In genomic region chr19:1270168-1270853, GRCh38 we compare ENCODE assay signal across 8 cellular contexts. TPM values are rescaled to one million over a fixed set of nuclear protein-coding genes. Genes with fewer than 3 reads are reported as not detected.
DNase-seq lines count a peak whose midpoint lies in the region; ATAC-seq and TF ChIP-seq lines count a peak whose summit lies in the region.

No MANE protein-coding gene starts in this region.

- no peaks in the 10 kb centered on the region for H3K27me3 ChIP-seq in layer of hippocampus (ENCODE audit: control insufficient read depth, insufficient read depth, low read length)
- peaks cover 11% of the 10 kb centered on the region for H3K27me3 ChIP-seq in thymus (ENCODE audit: control insufficient read depth, insufficient read depth)

- no peak for ATAC-seq in activated CD8-positive, alpha-beta memory T cell treated with anti-CD3 and anti-CD28 coated beads, Interleukin-2, amount 10 ng/mL, durations not matched to agents 7 days and 5 days

- peak; percentile 54 for DNase-seq in activated CD8-positive, alpha-beta memory T cell treated with anti-CD3 and anti-CD28 coated beads, Interleukin-2, amount 10 ng/mL, durations not matched to agents 7 days and 5 days
- no peak for DNase-seq in activated CD8-positive, alpha-beta memory T cell treated with anti-CD3 and anti-CD28 coated beads, Interleukin-2, amount 50 U/mL, for 4 hours
- DNase-seq in NCI-H2081 treated with DMSO at 0.1 percent for 48 hours (lab: John Stamatoyannopoulos, UW) (no peak), HuH-7.5 (ENCODE audit: low spot score) (no peak), GM10266 (ENCODE audit: extremely low spot score) (no peak)

- H3K27me3 Mint-ChIP-seq in activated CD8-positive, alpha-beta memory T cell treated with anti-CD3 and anti-CD28 coated beads, Interleukin-2, amount 10 ng/mL, durations not matched to agents 7 days and 5 days, result peaks cover 2% of the 10 kb centered on the region
- H3K27me3 Mint-ChIP-seq in activated naive CD4-positive, alpha-beta T cell treated with anti-CD3 and anti-CD28 coated beads, Interleukin-2, amount 50 U/mL, for 24 hours, result no peaks in the 10 kb centered on the region

- H3K4me1 ChIP-seq in thymus (ENCODE audit: control insufficient read depth, insufficient read depth, low read length), result peaks cover 53% of the 10 kb centered on the region

- H3K4me3 ChIP-seq in thymus (ENCODE audit: low read length), result peak overlapping the region; percentile 94

- H3K27ac ChIP-seq in layer of hippocampus (ENCODE audit: low read depth, low read length) (peak overlapping the region; percentile 99), thymus (ENCODE audit: low read depth) (peak overlapping the region; percentile 99)

- no peaks in the 10 kb centered on the region for H3K9me3 Mint-ChIP-seq in activated CD8-positive, alpha-beta memory T cell treated with anti-CD3 and anti-CD28 coated beads, Interleukin-2, amount 10 ng/mL, durations not matched to agents 7 days and 5 days (ENCODE audit: low read depth)
- H3K9me3 Mint-ChIP-seq in activated naive CD4-positive, alpha-beta T cell treated with anti-CD3 and anti-CD28 coated beads, Interleukin-2, amount 50 U/mL, for 24 hours, result no peaks in the 10 kb centered on the region

- peaks cover 43% of the 10 kb centered on the region for H3K36me3 ChIP-seq in thymus (ENCODE audit: control insufficient read depth, insufficient read depth)

- H3K4me3 Mint-ChIP-seq in activated CD8-positive, alpha-beta memory T cell treated with anti-CD3 and anti-CD28 coated beads, Interleukin-2, amount 10 ng/mL, durations not matched to agents 7 days and 5 days, result peak overlapping the region; percentile 86
- H3K4me3 Mint-ChIP-seq in activated naive CD4-positive, alpha-beta T cell treated with anti-CD3 and anti-CD28 coated beads, Interleukin-2, amount 50 U/mL, for 24 hours, result peak overlapping the region; percentile 92

- peaks cover 70% of the 10 kb centered on the region for H3K4me1 Mint-ChIP-seq in activated CD8-positive, alpha-beta memory T cell treated with anti-CD3 and anti-CD28 coated beads, Interleukin-2, amount 10 ng/mL, durations not matched to agents 7 days and 5 days
- H3K4me1 Mint-ChIP-seq in activated naive CD4-positive, alpha-beta T cell treated with anti-CD3 and anti-CD28 coated beads, Interleukin-2, amount 50 U/mL, for 24 hours, result peaks cover 59% of the 10 kb centered on the region

- H3K9me3 ChIP-seq in thymus (ENCODE audit: control insufficient read depth), result no peaks in the 10 kb centered on the region

- H3K27ac Mint-ChIP-seq in activated CD8-positive, alpha-beta memory T cell treated with anti-CD3 and anti-CD28 coated beads, Interleukin-2, amount 10 ng/mL, durations not matched to agents 7 days and 5 days, result peak overlapping the region; percentile 89
- peak overlapping the region; percentile 92 for H3K27ac Mint-ChIP-seq in activated naive CD4-positive, alpha-beta T cell treated with anti-CD3 and anti-CD28 coated beads, Interleukin-2, amount 50 U/mL, for 24 hours

- H3K36me3 Mint-ChIP-seq in activated CD8-positive, alpha-beta memory T cell treated with anti-CD3 and anti-CD28 coated beads, Interleukin-2, amount 10 ng/mL, durations not matched to agents 7 days and 5 days, result peaks cover 45% of the 10 kb centered on the region
- H3K36me3 Mint-ChIP-seq in activated naive CD4-positive, alpha-beta T cell treated with anti-CD3 and anti-CD28 coated beads, Interleukin-2, amount 50 U/mL, for 24 hours, result peaks cover 27% of the 10 kb centered on the region

- no peak for TF ChIP-seq CTCF in GM10266 (IDR thresholded peaks at IDR 0.05; ENCODE audit: control insufficient read depth, insufficient read depth, low read depth, missing control alignments)

- 38% methylated on average over 9 of the region's 9 CpGs for WGBS in thymus

- CTCF ChIA-PET in activated CD8-positive, alpha-beta memory T cell treated with anti-CD3 and anti-CD28 coated beads, Interleukin-2, amount 10 ng/mL, durations not matched to agents 7 days and 5 days (lab: Charles Lee), result interaction anchor here (4.3 kb wide), 1 partner anchor 27 kb away, joined by 32 read pairs; no protein-coding TSS in a partner anchor

RNA-seq across cellular contexts. Expression of gene CIRBP, which starts 1.2 kb away (rescaled TPM):
- total RNA-seq in activated CD8-positive, alpha-beta memory T cell treated with anti-CD3 and anti-CD28 coated beads, Interleukin-2, amount 10 ng/mL, durations not matched to agents 7 days and 5 days, result 100 to 1,000 TPM; 189 to 210 TPM
- polyA plus RNA-seq in thymus, result 693 TPM

RNA-seq across cellular contexts. Expression of gene FAM174C, which starts 5.0 kb away (rescaled TPM):
- 10 to 100 TPM; 54.7 to 60.3 TPM for total RNA-seq in activated CD8-positive, alpha-beta memory T cell treated with anti-CD3 and anti-CD28 coated beads, Interleukin-2, amount 10 ng/mL, durations not matched to agents 7 days and 5 days
- 62.2 TPM for polyA plus RNA-seq in thymus

RNA-seq across cellular contexts. Expression of gene EFNA2, which starts 15.4 kb away (rescaled TPM):
- not detected for total RNA-seq in activated CD8-positive, alpha-beta memory T cell treated with anti-CD3 and anti-CD28 coated beads, Interleukin-2, amount 10 ng/mL, durations not matched to agents 7 days and 5 days
- 0.21 TPM for polyA plus RNA-seq in thymus

RNA-seq across cellular contexts. Expression of gene MIDN, which starts 21.9 kb away (rescaled TPM):
- 10 to 100 TPM; 73.3 to 88.6 TPM for total RNA-seq in activated CD8-positive, alpha-beta memory T cell treated with anti-CD3 and anti-CD28 coated beads, Interleukin-2, amount 10 ng/mL, durations not matched to agents 7 days and 5 days
- 55.1 TPM for polyA plus RNA-seq in thymus

RNA-seq across cellular contexts. Expression of gene ATP5F1D, which starts 28.8 kb away (rescaled TPM):
- total RNA-seq in activated CD8-positive, alpha-beta memory T cell treated with anti-CD3 and anti-CD28 coated beads, Interleukin-2, amount 10 ng/mL, durations not matched to agents 7 days and 5 days, result 100 to 1,000 TPM; 190 to 221 TPM
- polyA plus RNA-seq in thymus, result 150 TPM
